ENCODE assay signal across 24 cellular contexts in genomic region chr9:132209263-132209662, GRCh38. TPM values are rescaled to one million over a fixed set of nuclear protein-coding genes. Genes with fewer than 3 reads are reported as not detected.
A peak's percentile ranks its signal among the peaks of the same experiment; 100 is the strongest.
DNase-seq lines count a peak whose midpoint lies in the region; ATAC-seq and TF ChIP-seq lines count a peak whose summit lies in the region.
"Had no signal": no experiment of that assay in that cellular context is flagged by ENCODE, and none has a peak within 500 bp of the region (broad histone marks: within the 10 kb centered on the region; RNA-seq: fewer than 3 reads in every experiment).

No MANE protein-coding gene starts in this region.

- no peak overlapping the region for H3K9ac ChIP-seq in mesendoderm (ENCODE audit: low read length)
- H3K9ac ChIP-seq in neural progenitor cell = no peak overlapping the region
- H3K9ac ChIP-seq: BLaER1 had no signal

- H3K4me3 ChIP-seq in mesendoderm (ENCODE audit: low read length) = no peak overlapping the region
- no peak overlapping the region for H3K4me3 ChIP-seq in neural progenitor cell
- no peak overlapping the region for H3K4me3 ChIP-seq in esophagus squamous epithelium
- H3K4me3 ChIP-seq: BLaER1, GM12878 had no signal

- H3K36me3 Mint-ChIP-seq in activated T-helper 17 cell treated with anti-CD3 and anti-CD28 coated beads, Interleukin-2, amount 50 U/mL, for 72 hours (ENCODE audit: low read depth) = no peaks in the 10 kb centered on the region
- peaks cover 4% of the 10 kb centered on the region for H3K36me3 Mint-ChIP-seq in neural progenitor cell
- H3K36me3 Mint-ChIP-seq: CD14-positive monocyte; CD4-positive, alpha-beta memory T cell had no signal

- H3K18ac ChIP-seq in mesendoderm (ENCODE audit: low read length) = no peak overlapping the region

- H2BK120ac ChIP-seq in mesendoderm (ENCODE audit: low read depth, low read length) = no peak overlapping the region

- no peaks in the 10 kb centered on the region for H3K9me3 ChIP-seq in neural progenitor cell (ENCODE audit: low read depth)
- H3K9me3 ChIP-seq in esophagus squamous epithelium = peaks cover 0 to 9% (median 5%) of the 10 kb centered on the region in 3 donors

- TF ChIP-seq CTCF in neural progenitor cell (IDR thresholded peaks at IDR 0.05) (no peak), esophagus squamous epithelium (IDR thresholded peaks at IDR 0.05) (no peak)

- H3K4me2 ChIP-seq in mesendoderm (ENCODE audit: low read length) (no peak overlapping the region), neural progenitor cell (no peak overlapping the region)

- no peak overlapping the region for H2AFZ ChIP-seq in neural progenitor cell (replicated peaks)

- H2BK15ac ChIP-seq in mesendoderm (replicated peaks; ENCODE audit: low read depth) = no peak overlapping the region

- no peaks in the 10 kb centered on the region for H3K79me2 ChIP-seq in mesendoderm (ENCODE audit: control insufficient read depth, insufficient read depth, low read length)
- H3K79me2 ChIP-seq in neural progenitor cell (ENCODE audit: low read depth) = no peaks in the 10 kb centered on the region

- H3K4ac ChIP-seq in mesendoderm (ENCODE audit: low read depth, low read length) = no peak overlapping the region

- no peaks in the 10 kb centered on the region for H4K20me1 ChIP-seq in neural progenitor cell (ENCODE audit: low read depth)

- peak overlapping the region; percentile 49 for H3K56ac ChIP-seq in mesendoderm (ENCODE audit: low read length)

- peaks cover 21% of the 10 kb centered on the region for H3K27me3 Mint-ChIP-seq in activated T-helper 17 cell treated with anti-CD3 and anti-CD28 coated beads, Interleukin-2, amount 50 U/mL, for 72 hours
- peaks cover 9% of the 10 kb centered on the region for H3K27me3 Mint-ChIP-seq in neural progenitor cell (ENCODE audit: insufficient read depth, low read depth)

- H3K27ac ChIP-seq in mesendoderm (ENCODE audit: low read depth, low read length) = no peak overlapping the region
- no peak overlapping the region for H3K27ac ChIP-seq in neural progenitor cell
- H3K27ac ChIP-seq in esophagus squamous epithelium = no peak overlapping the region
- H3K27ac ChIP-seq: BLaER1 had no signal

- intact Hi-C loops in esophagus squamous epithelium (cut with DNase I) = no loop called here

- WGBS in mesendoderm (ENCODE audit: extremely low coverage, insufficient coverage, low lambda C conversion rate) = no CpG with 5 or more reads among the region's 30 CpGs
- 65 to 85% methylated on average over 3 to 5 of the region's 30 CpGs for WGBS in esophagus squamous epithelium, 2 donors

- no peak for TF ChIP-seq POLR2A in esophagus squamous epithelium (IDR thresholded peaks at IDR 0.05)

- H3F3A ChIP-seq in neural progenitor cell (ENCODE audit: low read depth) = no peaks in the 10 kb centered on the region

- H4K5ac ChIP-seq in mesendoderm (ENCODE audit: low read length) = no peak overlapping the region

- no peak for ATAC-seq in activated T-helper 17 cell treated with anti-CD3 and anti-CD28 coated beads, Interleukin-2, amount 50 U/mL, for 72 hours (replicated peaks)
- ATAC-seq: GM12878 had no signal

- no peaks in the 10 kb centered on the region for H3K36me3 ChIP-seq in mesendoderm (ENCODE audit: control insufficient read depth, insufficient read depth, low read length)
- H3K36me3 ChIP-seq in neural progenitor cell = no peaks in the 10 kb centered on the region
- no peaks in the 10 kb centered on the region for H3K36me3 ChIP-seq in esophagus squamous epithelium
- H3K36me3 ChIP-seq: BE2C had no signal

- H3K4me1 ChIP-seq in mesendoderm (ENCODE audit: control insufficient read depth, low read depth, low read length) = peaks cover 2% of the 10 kb centered on the region
- H3K4me1 ChIP-seq in neural progenitor cell = peaks cover 7% of the 10 kb centered on the region
- H3K4me1 ChIP-seq in esophagus squamous epithelium = peaks cover 0 to 6% (median 0%) of the 10 kb centered on the region in 3 donors

- H3K27me3 ChIP-seq in mesendoderm (ENCODE audit: insufficient read depth, low read length, poor library complexity) = no peaks in the 10 kb centered on the region
- no peaks in the 10 kb centered on the region for H3K27me3 ChIP-seq in neural progenitor cell
- peaks cover 0 to 72% (median 0%) of the 10 kb centered on the region in 4 donors for H3K27me3 ChIP-seq in esophagus squamous epithelium
- H3K27me3 ChIP-seq: BE2C, BLaER1 had no signal

- H2BK5ac ChIP-seq in mesendoderm (ENCODE audit: low read length) = no peak overlapping the region

- no peak for DNase-seq in mesendoderm
- no peak for DNase-seq in neural progenitor cell (ENCODE audit: low spot score)
- DNase-seq in stimulated activated CD4-positive, alpha-beta T cell treated with anti-CD3 and anti-CD28 coated beads, Interleukin-15, amount 100 ng/mL, for 24 hours = no peak
- DNase-seq in NCI-H2029 (lab: John Stamatoyannopoulos, UW) = no peak
- no peak for DNase-seq in esophagus squamous epithelium (lab: John Stamatoyannopoulos, UW)
- DNase-seq: 8988T; ACHN; BE2C; C1 segment of cervical spinal cord; CD4-positive, alpha-beta memory T cell; CD4-positive, CD25-positive, alpha-beta regulatory T cell; CD8-positive, alpha-beta memory T cell; COR-L47; DMS 273 treated with DMSO at 0.1 percent for 48 hours; DMS153; DMS53; DMS79; DND-41; EL; GDM1 had no signal

- H3K79me1 ChIP-seq in mesendoderm (ENCODE audit: low read length) = no peaks in the 10 kb centered on the region

- H3K27ac Mint-ChIP-seq in activated T-helper 17 cell treated with anti-CD3 and anti-CD28 coated beads, Interleukin-2, amount 50 U/mL, for 72 hours = peak overlapping the region; percentile 3
- peak overlapping the region; percentile 55 for H3K27ac Mint-ChIP-seq in neural progenitor cell
- H3K27ac Mint-ChIP-seq: CD4-positive, alpha-beta memory T cell; CD4-positive, CD25-positive, alpha-beta regulatory T cell; CD8-positive, alpha-beta memory T cell had no signal

- H3K4me3 Mint-ChIP-seq in activated T-helper 17 cell treated with anti-CD3 and anti-CD28 coated beads, Interleukin-2, amount 50 U/mL, for 72 hours = no peak overlapping the region
- no peak overlapping the region for H3K4me3 Mint-ChIP-seq in neural progenitor cell
- H3K4me3 Mint-ChIP-seq: CD14-positive monocyte; CD4-positive, alpha-beta memory T cell; CD4-positive, CD25-positive, alpha-beta regulatory T cell; CD8-positive, alpha-beta memory T cell had no signal

- H2AK5ac ChIP-seq in mesendoderm (ENCODE audit: low read length) = no peak overlapping the region

- no peaks in the 10 kb centered on the region for H3K9me3 Mint-ChIP-seq in activated T-helper 17 cell treated with anti-CD3 and anti-CD28 coated beads, Interleukin-2, amount 50 U/mL, for 72 hours
- no peaks in the 10 kb centered on the region for H3K9me3 Mint-ChIP-seq in neural progenitor cell
- H3K9me3 Mint-ChIP-seq: CD8-positive, alpha-beta memory T cell had no signal

- H4K8ac ChIP-seq in mesendoderm (ENCODE audit: low read depth, low read length) = no peak overlapping the region

- H3K4me1 Mint-ChIP-seq in activated T-helper 17 cell treated with anti-CD3 and anti-CD28 coated beads, Interleukin-2, amount 50 U/mL, for 72 hours = peaks cover 11% of the 10 kb centered on the region
- peaks cover 8% of the 10 kb centered on the region for H3K4me1 Mint-ChIP-seq in neural progenitor cell
- H3K4me1 Mint-ChIP-seq: CD4-positive, alpha-beta memory T cell had no signal

- H3K23ac ChIP-seq in mesendoderm (ENCODE audit: low read length) = no peak overlapping the region

RNA-seq across cellular contexts. Expression of gene NTNG2, which starts 47.4 kb away (rescaled TPM):
- total RNA-seq in activated T-helper 17 cell treated with anti-CD3 and anti-CD28 coated beads, Interleukin-2, amount 50 U/mL, for 72 hours = 1 to 10 TPM in 1 of 2 donors, under 1 TPM in 1; 0.82 to 2.2 TPM
- 0.03 TPM for polyA plus RNA-seq in mesendoderm (2013, experiment 1 of 2)
- 0.11 TPM for polyA plus RNA-seq in mesendoderm (2013, experiment 2 of 2)
- total RNA-seq in neural progenitor cell (ENCODE audit: low replicate concordance) = 1.0 and 1.2 TPM in 2 replicates
- under 1 TPM; 0.08 to 0.95 (median 0.29) TPM for total RNA-seq in esophagus squamous epithelium
